Comparison of ENCODE assay signal across 35 cellular contexts in genomic region chr7:101328159-101328558, GRCh38. TPM values are rescaled to one million over a fixed set of nuclear protein-coding genes. Genes with fewer than 3 reads are reported as not detected.
"Had no signal": no experiment of that assay in that cellular context is flagged by ENCODE, and none has a peak within 500 bp of the region (broad histone marks: within the 10 kb centered on the region; RNA-seq: fewer than 3 reads in every experiment).

No MANE protein-coding gene starts in this region.

- H3K36me3 ChIP-seq: colonic mucosa, esophagus muscularis mucosa, esophagus squamous epithelium, gastrocnemius medialis, gastroesophageal sphincter, heart left ventricle, heart right ventricle had no signal

- H3K4me3 Mint-ChIP-seq: dendritic cell treated with granulocyte-macrophage colony-stimulating factor and Interleukin-4, amounts not matched to agents 40 ng/mL and 50 ng/mL, for 4 days; effector memory CD8-positive, alpha-beta T cell; endodermal cell had no signal

- DNase-seq: colonic mucosa; cortex of kidney; dermis blood vessel endothelial cell; dorsolateral prefrontal cortex; effector CD4-positive, alpha-beta T cell; effector CD8-positive, alpha-beta T cell; effector memory CD4-positive, alpha-beta T cell; effector memory CD8-positive, alpha-beta T cell; endodermal cell; erythroblast; esophagus squamous epithelium; foreskin fibroblast; foreskin keratinocyte; foreskin melanocyte; gastrocnemius medialis; glutamatergic neuron; head of caudate nucleus; heart right ventricle had no signal

- FAIRE-seq: colon, endometrium, endothelial cell of umbilical vein, frontal cortex had no signal

- H3K9me3 ChIP-seq: colonic mucosa, esophagus muscularis mucosa, esophagus squamous epithelium, gastrocnemius medialis, gastroesophageal sphincter, heart left ventricle, heart right ventricle had no signal

- H3K4me3 ChIP-seq: colonic mucosa, coronary artery, dorsolateral prefrontal cortex, esophagus muscularis mucosa, esophagus squamous epithelium, gastrocnemius medialis, gastroesophageal sphincter, heart left ventricle, heart right ventricle had no signal

- H3K27ac Mint-ChIP-seq: dendritic cell treated with granulocyte-macrophage colony-stimulating factor and Interleukin-4, amounts not matched to agents 40 ng/mL and 50 ng/mL, for 4 days; effector memory CD8-positive, alpha-beta T cell; endodermal cell had no signal

- H3K27ac ChIP-seq: colonic mucosa, coronary artery, dorsolateral prefrontal cortex, epithelial cell of prostate, esophagus muscularis mucosa, esophagus squamous epithelium, foreskin keratinocyte, gastrocnemius medialis, gastroesophageal sphincter, heart left ventricle, heart right ventricle had no signal

- H3K4me1 Mint-ChIP-seq: endodermal cell had no signal

- H3K9me3 Mint-ChIP-seq: dendritic cell treated with granulocyte-macrophage colony-stimulating factor and Interleukin-4, amounts not matched to agents 40 ng/mL and 50 ng/mL, for 4 days; effector memory CD8-positive, alpha-beta T cell; endodermal cell had no signal

- H3K4me1 ChIP-seq: colonic mucosa, esophagus muscularis mucosa, foreskin keratinocyte, gastrocnemius medialis, gastroesophageal sphincter had no signal

- ATAC-seq: effector memory CD8-positive, alpha-beta T cell; esophagus mucosa; foreskin keratinocyte; gastrocnemius medialis; gastroesophageal sphincter; heart left ventricle; heart right ventricle had no signal

RNA-seq across cellular contexts. Expression of gene COL26A1, which starts 34.5 kb away (rescaled TPM):
- total RNA-seq: dermis blood vessel endothelial cell, dermis microvascular lymphatic vessel endothelial cell, endothelial cell of umbilical vein, epithelial cell of proximal tubule, esophagus mucosa, esophagus muscularis mucosa, esophagus squamous epithelium, fibroblast of lung, fibroblast of villous mesenchyme, foreskin keratinocyte, gastrocnemius medialis, gastroesophageal sphincter, glomerular endothelial cell had no signal
- polyA plus RNA-seq: endothelial cell of umbilical vein, esophagus, foreskin keratinocyte, heart left ventricle had no signal
